Comparison of ENCODE assay signal across 22 cellular contexts in genomic region chr14:31300883-31301282, GRCh38.
"Had no signal": no experiment of that assay in that cellular context is flagged by ENCODE, and none has a peak within 500 bp of the region (broad histone marks: within the 10 kb centered on the region; RNA-seq: fewer than 3 reads in every experiment).

No MANE protein-coding gene starts in this region.

- H3K27ac ChIP-seq: coronary artery, dorsolateral prefrontal cortex, esophagus muscularis mucosa, foreskin keratinocyte, gastroesophageal sphincter, heart left ventricle, hepatocyte, left lung, lower lobe of right lung had no signal

- H3K27me3 ChIP-seq: dorsolateral prefrontal cortex, esophagus muscularis mucosa, foreskin keratinocyte, gastroesophageal sphincter, heart left ventricle, hepatocyte, left lung had no signal

- H3K9me3 ChIP-seq: esophagus muscularis mucosa, gastroesophageal sphincter, heart left ventricle, left lung, lower lobe of right lung, mucosa of descending colon had no signal

- H3K4me1 ChIP-seq: esophagus muscularis mucosa, heart left ventricle, left lung, lower lobe of right lung had no signal

- FAIRE-seq: colon, endothelial cell of umbilical vein, frontal cortex, islet of Langerhans, keratinocyte had no signal

- H3K4me2 ChIP-seq: hepatocyte had no signal

- ATAC-seq: gastroesophageal sphincter, heart left ventricle, left cardiac atrium, left lung, left ventricle myocardium superior, lower lobe of right lung, mucosa of descending colon had no signal

- H2AFZ ChIP-seq: hepatocyte had no signal

- H3K79me2 ChIP-seq: hepatocyte had no signal

- DNase-seq: dermis blood vessel endothelial cell; dorsolateral prefrontal cortex; effector CD4-positive, alpha-beta T cell; effector memory CD4-positive, alpha-beta T cell; foreskin keratinocyte; heart left ventricle; hypothalamus; left cardiac atrium; left lung; left ventricle myocardium superior; lower lobe of right lung; mucosa of descending colon; naive B cell had no signal

- H3K4me3 ChIP-seq: coronary artery, dorsolateral prefrontal cortex, esophagus muscularis mucosa, gastroesophageal sphincter, heart left ventricle, hepatocyte, left lung, lower lobe of right lung, mucosa of descending colon had no signal
